1 cellular context compared by ENCODE assay signal in genomic region chr5:73433982-73434342, GRCh38.
A peak's percentile ranks its signal among the peaks of the same experiment; 100 is the strongest.
TF ChIP-seq lines count a peak whose summit lies in the region.

No MANE protein-coding gene starts in this region.

TF ChIP-seq in HEK293, 187 proteins besides CTCF, POLR2A, EP300 and RAD21 (continued from another document):
- no peak for TF ChIP-seq ZSCAN5A (tag by site-specific recombination; IDR thresholded peaks at IDR 0.05)
- TF ChIP-seq ZNF449 (tag by site-specific recombination; IDR thresholded peaks at IDR 0.05): peak; percentile 27; the same call in 1 of the 2 replicates
- TF ChIP-seq ZBTB17 (tag by site-specific recombination; IDR thresholded peaks at IDR 0.05): no peak
- TF ChIP-seq ZNF548 (tag by site-specific recombination; IDR thresholded peaks at IDR 0.05): no peak
- TF ChIP-seq REPIN1 (tag by site-specific recombination; IDR thresholded peaks at IDR 0.05; ENCODE audit: low read depth): no peak
- no peak for TF ChIP-seq OVOL3 (tag by site-specific recombination; IDR thresholded peaks at IDR 0.05)
- TF ChIP-seq ZNF211 (tag by site-specific recombination; IDR thresholded peaks at IDR 0.05; ENCODE audit: low read depth): no peak
- TF ChIP-seq ZNF274 (IDR thresholded peaks at IDR 0.05; ENCODE audit: low read length): no peak
- TF ChIP-seq ZNF274 (tag by site-specific recombination; IDR thresholded peaks at IDR 0.05; ENCODE audit: borderline replicate concordance): no peak
- TF ChIP-seq IKZF3 (tag by site-specific recombination; IDR thresholded peaks at IDR 0.05): 0 out of 2 replicates have a peak, but pooled peaks have one; percentile 24
- TF ChIP-seq ZNF629 (tag by site-specific recombination; IDR thresholded peaks at IDR 0.05): no peak
- TF ChIP-seq ZBTB21 (tag by site-specific recombination; IDR thresholded peaks at IDR 0.05): no peak
- no peak for TF ChIP-seq ZNF488 (tag by site-specific recombination; IDR thresholded peaks at IDR 0.05)
- TF ChIP-seq FEZF1 (tag by site-specific recombination; IDR thresholded peaks at IDR 0.05): peak; percentile 49
- TF ChIP-seq MZF1 (tag by site-specific recombination; IDR thresholded peaks at IDR 0.05; ENCODE audit: borderline replicate concordance): no peak; the same call in 1 of the 2 replicates
- TF ChIP-seq ZNF639 (tag by site-specific recombination; IDR thresholded peaks at IDR 0.05): no peak
- no peak for TF ChIP-seq ZNF501 (tag by site-specific recombination; IDR thresholded peaks at IDR 0.05)
- TF ChIP-seq BCL11B (tag by site-specific recombination; IDR thresholded peaks at IDR 0.05; ENCODE audit: low read depth): no peak
- no peak for TF ChIP-seq HOXA7 (CRISPR knock-in tag; IDR thresholded peaks at IDR 0.05; ENCODE audit: borderline replicate concordance)
- no peak for TF ChIP-seq ZNF670 (tag by site-specific recombination; IDR thresholded peaks at IDR 0.05; ENCODE audit: low read depth)
- TF ChIP-seq OSR2 (tag by site-specific recombination; IDR thresholded peaks at IDR 0.05): peak; percentile 74
- TF ChIP-seq ZNF433 (tag by site-specific recombination; IDR thresholded peaks at IDR 0.05; ENCODE audit: low read depth): peak; percentile 14; the same call in 1 of the 2 replicates
- peak; percentile 59 for TF ChIP-seq SP7 (tag by site-specific recombination; IDR thresholded peaks at IDR 0.05)
- peak; percentile 49; the same call in 1 of the 2 replicates for TF ChIP-seq PRDM6 (tag by site-specific recombination; IDR thresholded peaks at IDR 0.05)
- peak; percentile 75 for TF ChIP-seq ZNF398 (tag by site-specific recombination; IDR thresholded peaks at IDR 0.05)
- TF ChIP-seq ZNF280C (tag by site-specific recombination; IDR thresholded peaks at IDR 0.05): no peak
- 0 out of 2 replicates have a peak, but pooled peaks have one; percentile 24 for TF ChIP-seq WT1 (tag by site-specific recombination; IDR thresholded peaks at IDR 0.05)
- no peak for TF ChIP-seq ZNF19 (tag by site-specific recombination; IDR thresholded peaks at IDR 0.05; ENCODE audit: low read depth)
- no peak for TF ChIP-seq ZNF169 (tag by site-specific recombination; IDR thresholded peaks at IDR 0.05)
- no peak for TF ChIP-seq ZNF112 (tag by site-specific recombination; IDR thresholded peaks at IDR 0.05)
- no peak for TF ChIP-seq ZNF664 (tag by site-specific recombination; IDR thresholded peaks at IDR 0.05)
- no peak for TF ChIP-seq TRIM28 (IDR thresholded peaks at IDR 0.05; ENCODE audit: borderline replicate concordance, low read length)
- no peak for TF ChIP-seq KLF16 (tag by site-specific recombination; IDR thresholded peaks at IDR 0.05)
